8 cellular contexts compared by ENCODE assay signal in the genomic region with DNA sequence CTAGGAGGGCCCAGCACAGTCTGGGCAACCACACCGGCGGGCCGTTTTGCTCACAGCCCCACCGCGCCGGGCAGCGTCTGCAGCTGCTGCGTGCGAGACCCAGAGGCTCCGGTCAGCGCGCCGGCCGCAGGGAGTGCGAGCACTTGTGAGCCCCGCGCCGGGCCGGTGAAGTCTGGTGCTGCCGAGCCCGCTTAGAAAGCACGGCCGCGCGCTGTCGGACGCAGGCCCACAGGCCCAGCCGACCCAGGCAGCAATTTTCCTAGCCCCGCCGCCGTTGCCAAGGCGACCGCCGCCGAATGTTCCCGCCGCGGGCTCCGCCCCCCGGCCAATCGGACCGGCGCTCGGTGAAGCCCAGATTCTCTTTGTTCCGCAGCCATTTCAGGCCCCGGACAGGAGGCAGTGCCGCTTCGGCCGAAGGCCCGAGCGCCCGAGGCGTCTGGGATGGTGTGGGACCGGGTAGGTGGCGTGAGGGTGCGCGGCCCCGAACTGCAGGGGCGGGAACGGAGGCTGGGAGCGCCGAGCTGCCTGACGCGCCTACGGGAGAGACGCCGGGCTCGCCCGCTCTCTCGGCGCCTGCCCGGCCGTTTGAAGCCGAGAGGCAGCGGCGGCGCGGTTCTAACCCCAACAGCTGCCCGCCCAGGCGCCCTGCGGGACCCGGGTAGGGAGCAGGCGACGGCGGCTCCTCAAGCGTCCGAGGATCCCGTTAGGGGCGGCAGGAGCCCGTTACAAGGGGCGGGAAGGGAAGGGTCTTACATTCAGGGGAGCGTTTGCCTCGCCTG.
A peak's percentile ranks its signal among the peaks of the same experiment; 100 is the strongest.
DNase-seq lines count a peak whose midpoint lies in the region; ATAC-seq and TF ChIP-seq lines count a peak whose summit lies in the region.

A gene (plus strand): TSS at position 365 of the 779 bp plus-strand sequence. CDS start 77 bp downstream, at position 442.

- peak; percentile 81 for ATAC-seq in GM19023 (IDR thresholded peaks at IDR 0.05; ENCODE audit: unreplicated experiment)
- peak; percentile 83 for ATAC-seq in HG03196 (IDR thresholded peaks at IDR 0.05; ENCODE audit: unreplicated experiment)

- DNase-seq in AG10803 (ENCODE audit: low read depth) (peak; percentile 93), NCI-H446 (lab: John Stamatoyannopoulos, UW) (peak; percentile 76 to 89), kidney tubule cell (ENCODE audit: low spot score) (peak; percentile 94)
- peak; percentile 85 for DNase-seq in activated CD4-positive, alpha-beta T cell treated with anti-CD3 and anti-CD28 coated beads for 48 hours
- DNase-seq in stimulated activated CD4-positive, alpha-beta T cell treated with anti-CD3 and anti-CD28 coated beads, Interleukin-1b, Interleukin-23, amount 100 ng/mL, for 1 hour (ENCODE audit: low read depth in 2 of 2), result peak; percentile 46 to 70

- H3K4me3 ChIP-seq in AG10803 (ENCODE audit: low read length), result peak within 1 kb of the TSS; percentile 82

- TF ChIP-seq CTCF in AG10803 (conservative IDR thresholded peaks at IDR 0.05; ENCODE audit: low read length), result no peak

- H3K27ac ChIP-seq in cingulate gyrus (ENCODE audit: low read depth, low read length), result peak within 1 kb of the TSS; percentile 92

Comparison
In these comparisons a context has a peak if more than half of its experiments do, and no peak if none do; other contexts are left out.
1. Peak in every context shown above with its lines: DNase-seq, ATAC-seq, H3K4me3 ChIP-seq and H3K27ac ChIP-seq.